In genomic region chr9:112731971-112732370, GRCh38 we compare ENCODE assay signal across 1 cellular context.
A peak's percentile ranks its signal among the peaks of the same experiment; 100 is the strongest.
TF ChIP-seq lines count a peak whose summit lies in the region.

No MANE protein-coding gene starts in this region.

TF ChIP-seq in HepG2, 621 proteins besides CTCF, POLR2A, EP300 and RAD21 (continued from another document and continues in another):
- TF ChIP-seq GTF3A (CRISPR knock-in tag; conservative IDR thresholded peaks at IDR 0.05) = no peak
- no peak for TF ChIP-seq ATF3 (CRISPR knock-in tag; IDR thresholded peaks at IDR 0.05)
- TF ChIP-seq TEF (CRISPR knock-in tag; IDR thresholded peaks at IDR 0.05) = no peak
- peak; percentile 62; the same call in 1 of the 2 replicates for TF ChIP-seq ZBTB20 (CRISPR knock-in tag; IDR thresholded peaks at IDR 0.05; ENCODE audit: borderline replicate concordance, low read depth)
- no peak for TF ChIP-seq ZBTB7B (CRISPR knock-in tag; IDR thresholded peaks at IDR 0.05)
- TF ChIP-seq MED8 (CRISPR knock-in tag; IDR thresholded peaks at IDR 0.05; ENCODE audit: insufficient replicate concordance) = no peak
- TF ChIP-seq MTF2 (CRISPR knock-in tag; IDR thresholded peaks at IDR 0.05; ENCODE audit: borderline replicate concordance) = no peak
- no peak for TF ChIP-seq NBN (conservative IDR thresholded peaks at IDR 0.05)
- no peak for TF ChIP-seq ZSCAN25 (CRISPR knock-in tag; IDR thresholded peaks at IDR 0.05)
- TF ChIP-seq ZNF710 (CRISPR knock-in tag; IDR thresholded peaks at IDR 0.05; ENCODE audit: borderline replicate concordance) = no peak
- no peak for TF ChIP-seq DNMT1 (CRISPR knock-in tag; IDR thresholded peaks at IDR 0.05)
- TF ChIP-seq CENPX (CRISPR knock-in tag; IDR thresholded peaks at IDR 0.05) = no peak
- no peak for TF ChIP-seq ZNF12 (CRISPR knock-in tag; IDR thresholded peaks at IDR 0.05)
- TF ChIP-seq ZFP36L1 (CRISPR knock-in tag; IDR thresholded peaks at IDR 0.05) = no peak
- TF ChIP-seq SIN3B (IDR thresholded peaks at IDR 0.05; ENCODE audit: low read length) = no peak
- TF ChIP-seq ATF5 (CRISPR knock-in tag; IDR thresholded peaks at IDR 0.05; ENCODE audit: low read depth) = no peak
- TF ChIP-seq SP2 (CRISPR knock-in tag; IDR thresholded peaks at IDR 0.05) = no peak
- no peak for TF ChIP-seq BCL3 (CRISPR knock-in tag; IDR thresholded peaks at IDR 0.05)
- no peak; the same call in 1 of the 2 replicates for TF ChIP-seq ZNF580 (CRISPR knock-in tag; IDR thresholded peaks at IDR 0.05; ENCODE audit: borderline replicate concordance, low read depth)
- no peak for TF ChIP-seq REXO4 (CRISPR knock-in tag; IDR thresholded peaks at IDR 0.05; ENCODE audit: borderline replicate concordance)
- no peak for TF ChIP-seq ZBTB14 (CRISPR knock-in tag; IDR thresholded peaks at IDR 0.05)
- TF ChIP-seq ZBTB26 (CRISPR knock-in tag; IDR thresholded peaks at IDR 0.05; ENCODE audit: borderline replicate concordance) = no peak
- no peak for TF ChIP-seq ZNF7 (CRISPR knock-in tag; IDR thresholded peaks at IDR 0.05)
- TF ChIP-seq SATB2 (CRISPR knock-in tag; IDR thresholded peaks at IDR 0.05) = no peak
- no peak for TF ChIP-seq DBP (CRISPR knock-in tag; IDR thresholded peaks at IDR 0.05; ENCODE audit: not compliant biosample characterization)
- TF ChIP-seq ATF1 (CRISPR knock-in tag; IDR thresholded peaks at IDR 0.05) = 0 out of 2 replicates have a peak, but pooled peaks have one; percentile 43
- no peak for TF ChIP-seq LBX2 (CRISPR knock-in tag; IDR thresholded peaks at IDR 0.05; ENCODE audit: borderline replicate concordance)
- peak; percentile 15; the same call in 1 of the 2 replicates for TF ChIP-seq SMC3 (IDR thresholded peaks at IDR 0.05; ENCODE audit: low read length)
- TF ChIP-seq ELF3 (CRISPR knock-in tag; IDR thresholded peaks at IDR 0.05) = 0 out of 2 replicates have a peak, but pooled peaks have one; percentile 20
- TF ChIP-seq ZNF44 (CRISPR knock-in tag; IDR thresholded peaks at IDR 0.05) = no peak
- no peak for TF ChIP-seq ZNF674 (CRISPR knock-in tag; IDR thresholded peaks at IDR 0.05; ENCODE audit: low read depth)
- peak; percentile 56; the same call in 1 of the 2 replicates for TF ChIP-seq HMG20A (CRISPR knock-in tag; IDR thresholded peaks at IDR 0.05; ENCODE audit: borderline replicate concordance)
- TF ChIP-seq ZNF253 (CRISPR knock-in tag; IDR thresholded peaks at IDR 0.05; ENCODE audit: borderline replicate concordance) = no peak
- no peak for TF ChIP-seq ZNF678 (CRISPR knock-in tag; IDR thresholded peaks at IDR 0.05)
- TF ChIP-seq MTERF4 (CRISPR knock-in tag; IDR thresholded peaks at IDR 0.05) = no peak
- TF ChIP-seq GZF1 (CRISPR knock-in tag; IDR thresholded peaks at IDR 0.05) = no peak
- no peak for TF ChIP-seq ZNF10 (CRISPR knock-in tag; IDR thresholded peaks at IDR 0.05; ENCODE audit: borderline replicate concordance, low read depth)
- no peak for TF ChIP-seq ZNF17 (CRISPR knock-in tag; IDR thresholded peaks at IDR 0.05)
- no peak for TF ChIP-seq ELK4 (CRISPR knock-in tag; IDR thresholded peaks at IDR 0.05; ENCODE audit: borderline replicate concordance)
- no peak for TF ChIP-seq CEBPB (IDR thresholded peaks at IDR 0.05; ENCODE audit: borderline replicate concordance, low read depth, low read length)
- no peak for TF ChIP-seq ZKSCAN5 (CRISPR knock-in tag; IDR thresholded peaks at IDR 0.05)
- TF ChIP-seq E2F5 (CRISPR knock-in tag; conservative IDR thresholded peaks at IDR 0.05) = no peak
- TF ChIP-seq KLF6 (CRISPR knock-in tag; IDR thresholded peaks at IDR 0.05) = no peak
- no peak for TF ChIP-seq BATF2 (CRISPR knock-in tag; IDR thresholded peaks at IDR 0.05)
- no peak for TF ChIP-seq KDM5B (CRISPR knock-in tag; IDR thresholded peaks at IDR 0.05; ENCODE audit: borderline replicate concordance)
- TF ChIP-seq IKZF1 (IDR thresholded peaks at IDR 0.05) = no peak
- no peak for TF ChIP-seq KLF15 (CRISPR knock-in tag; IDR thresholded peaks at IDR 0.05; ENCODE audit: borderline replicate concordance)
- no peak for TF ChIP-seq ARNT2 (CRISPR knock-in tag; IDR thresholded peaks at IDR 0.05; ENCODE audit: low read depth)
- no peak for TF ChIP-seq ETS1 (CRISPR knock-in tag; IDR thresholded peaks at IDR 0.05)
- no peak for TF ChIP-seq ZNF550 (CRISPR knock-in tag; IDR thresholded peaks at IDR 0.05; ENCODE audit: borderline replicate concordance)
- TF ChIP-seq ZFP90 (CRISPR knock-in tag; IDR thresholded peaks at IDR 0.05; ENCODE audit: borderline replicate concordance) = no peak
- no peak for TF ChIP-seq NFE2L1 (CRISPR knock-in tag; IDR thresholded peaks at IDR 0.05; ENCODE audit: borderline replicate concordance)
- TF ChIP-seq ZNF790 (CRISPR knock-in tag; IDR thresholded peaks at IDR 0.05; ENCODE audit: borderline replicate concordance) = no peak
- TF ChIP-seq TBX2 (CRISPR knock-in tag; IDR thresholded peaks at IDR 0.05; ENCODE audit: borderline replicate concordance) = peak; percentile 40; the same call in 1 of the 2 replicates
- no peak for TF ChIP-seq KDM2A (CRISPR knock-in tag; IDR thresholded peaks at IDR 0.05; ENCODE audit: borderline replicate concordance, low read depth)
- TF ChIP-seq MEIS2 (CRISPR knock-in tag; IDR thresholded peaks at IDR 0.05) = no peak
- no peak for TF ChIP-seq ZNF776 (CRISPR knock-in tag; IDR thresholded peaks at IDR 0.05)
